ENCODE assay signal across 23 cellular contexts in the genomic region with DNA sequence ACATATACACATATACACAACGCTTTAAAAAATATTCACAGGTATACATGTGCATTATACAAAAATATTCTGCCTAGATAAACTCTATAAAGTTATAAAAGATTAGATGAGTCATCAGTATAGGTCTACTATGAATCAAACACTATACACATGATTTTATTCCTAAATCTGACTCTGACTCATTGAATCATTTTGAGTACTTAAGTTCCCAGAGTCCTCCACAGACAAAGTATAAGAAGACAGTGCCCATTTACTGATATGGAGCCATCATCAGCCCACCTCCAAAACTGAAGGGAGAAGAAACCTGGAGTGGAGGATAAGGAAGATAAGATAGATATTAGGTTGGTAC. TPM values are rescaled to one million over a fixed set of nuclear protein-coding genes. Genes with fewer than 3 reads are reported as not detected.
A peak's percentile ranks its signal among the peaks of the same experiment; 100 is the strongest.
DNase-seq lines count a peak whose midpoint lies in the region; ATAC-seq and TF ChIP-seq lines count a peak whose summit lies in the region.
"Had no signal": no experiment of that assay in that cellular context is flagged by ENCODE, and none has a peak within 500 bp of the region (broad histone marks: within the 10 kb centered on the region; RNA-seq: fewer than 3 reads in every experiment).

No MANE protein-coding gene starts in this region.

- 0 out of 2 replicates have a peak, but pooled peaks cover 10% of the 10 kb centered on the region for H3F3A ChIP-seq in GM23248 (ENCODE audit: insufficient read depth)

- no peaks in the 10 kb centered on the region for H4K20me1 ChIP-seq in GM23248 (ENCODE audit: insufficient read depth)

- 100% methylated on average over 1 of the region's 1 CpG for WGBS in GM23248 (ENCODE audit: low coverage in 1 of 2, low lambda C conversion rate in 2 of 2, missing lambda C conversion rate in 2 of 2), 2 experiments
- 100% methylated on average over 1 of the region's 1 CpG for WGBS in trophoblast cell (ENCODE audit: extremely low coverage, insufficient coverage, insufficient read length)

- H3K27ac ChIP-seq in GM23248, result no peak overlapping the region
- H3K27ac ChIP-seq in RWPE1, result no peak overlapping the region
- H3K27ac ChIP-seq in trophoblast cell (ENCODE audit: low read depth, low read length), result no peak overlapping the region
- H3K27ac ChIP-seq: adrenal gland, dorsolateral prefrontal cortex, pancreas had no signal

- H3K4me1 Mint-ChIP-seq in CD14-positive monocyte, result peaks cover 26% of the 10 kb centered on the region

- H3K4me3 Mint-ChIP-seq in CD14-positive monocyte, result no peak overlapping the region
- H3K4me3 Mint-ChIP-seq: activated CD4-positive, alpha-beta memory T cell treated with anti-CD3 and anti-CD28 coated beads for 36 hours; activated T-helper 1 cell treated with anti-CD3 and anti-CD28 coated beads, Interleukin-12 subunit alpha, Interleukin-12 subunit beta, Interleukin-2, Interleukin-4 antibody, amounts not matched to agents 30 ng/mL and 10 ng/mL and 1 ng/mL, durations not matched to agents 14 hours and 24 hours and 36 hours had no signal

- H2BK5ac ChIP-seq in trophoblast cell (ENCODE audit: low read depth, low read length, poor library complexity), result no peak overlapping the region

- H3K4me1 ChIP-seq in GM23248 (ENCODE audit: insufficient read depth) (peaks cover 15% of the 10 kb centered on the region), trophoblast cell (ENCODE audit: control insufficient read depth in 1 of 2, insufficient read depth in 2 of 2, low read length in 2 of 2) (peaks cover 0 to 2% of the 10 kb centered on the region in 2 experiments)
- H3K4me1 ChIP-seq: adrenal gland, pancreas had no signal

- no peak overlapping the region for H3K4ac ChIP-seq in trophoblast cell (ENCODE audit: low read depth, low read length)

- CTCF ChIA-PET in RWPE1 (lab: Yijun Ruan, JAX), result interaction anchor here (0.7 to 0.8 kb wide), 2 partner anchors 94 to 163 kb away, joined by 3 read pairs; no protein-coding TSS in a partner anchor

- no peak overlapping the region for H2AK5ac ChIP-seq in trophoblast cell (ENCODE audit: low read length)

- TF ChIP-seq CTCF in CD14-positive monocyte (IDR thresholded peaks at IDR 0.05) (no peak), RWPE1 (conservative IDR thresholded peaks at IDR 0.05; ENCODE audit: low read depth) (no peak), fibroblast of mammary gland (conservative IDR thresholded peaks at IDR 0.05; ENCODE audit: control insufficient read depth, insufficient read depth, low read depth, low read length) (no peak)

- intact Hi-C loops in CD14-positive monocyte (cut with micrococcal nuclease), result no loop called here

- H3K14ac ChIP-seq in trophoblast cell (ENCODE audit: low read length), result no peak overlapping the region

- no peaks in the 10 kb centered on the region for H3K79me1 ChIP-seq in trophoblast cell (ENCODE audit: low read length)

- no peaks in the 10 kb centered on the region for H3K9me2 ChIP-seq in GM23248 (ENCODE audit: insufficient read depth)

- H4K8ac ChIP-seq in trophoblast cell (ENCODE audit: low read depth, low read length), result no peak overlapping the region

- in situ Hi-C loops in GM23248 (cut with MboI), result no loop called here

- H3K27me3 ChIP-seq in GM23248 (replicated peaks; ENCODE audit: insufficient read depth) (no peaks in the 10 kb centered on the region), trophoblast cell (ENCODE audit: insufficient read depth, low read length) (no peaks in the 10 kb centered on the region)
- H3K27me3 ChIP-seq: adrenal gland, pancreas had no signal

- DNase-seq in CD14-positive monocyte (ENCODE audit: low spot score) (no peak), GM23248 (peak; percentile 33), RWPE1 (ENCODE audit: low spot score) (peak; percentile 73), fibroblast of mammary gland (ENCODE audit: low read depth) (peak; percentile 66), A172 (ENCODE audit: low spot score) (no peak), trophoblast cell (no peak)
- no peak for DNase-seq in stimulated activated naive CD4-positive, alpha-beta T cell treated with Interleukin-2 at 50 U/mL for 16 hours (lab: John Stamatoyannopoulos, UW)
- DNase-seq: activated CD4-positive, alpha-beta memory T cell treated with anti-CD3 and anti-CD28 coated beads for 36 hours; adrenal gland; AML-193; dorsolateral prefrontal cortex; GDM1; head of caudate nucleus; NCI-H1436 treated with DMSO at 0.1 percent for 48 hours; NCI-H2171 treated with DMSO at 0.1 percent for 48 hours; pancreas; RPMI8226 had no signal

- H3K9me3 Mint-ChIP-seq in CD14-positive monocyte, result peaks cover 3 to 10% (median 5%) of the 10 kb centered on the region in 7 donors

- H3K79me2 ChIP-seq in GM23248 (ENCODE audit: insufficient read depth) (no peaks in the 10 kb centered on the region), trophoblast cell (ENCODE audit: control insufficient read depth, insufficient read depth, low read length, poor library complexity) (no peaks in the 10 kb centered on the region)

- no peak overlapping the region for H2BK12ac ChIP-seq in trophoblast cell (ENCODE audit: low read length)

- POLR2A ChIA-PET in RWPE1 (lab: Yijun Ruan, JAX; ENCODE audit: low non-redundant PET), result no interaction called here

- no peak overlapping the region for H2AFZ ChIP-seq in GM23248
- no peak overlapping the region for H2AFZ ChIP-seq in trophoblast cell (ENCODE audit: insufficient read depth, low read length, poor library complexity)

- no peak overlapping the region for H4K12ac ChIP-seq in trophoblast cell (ENCODE audit: low read depth, low read length)

- no peak for ATAC-seq in GM21381 (IDR thresholded peaks at IDR 0.05; ENCODE audit: unreplicated experiment)
- ATAC-seq: esophagus mucosa, GM12878, pancreas, sciatic nerve had no signal

- H3K4me3 ChIP-seq in GM23248, result no peak overlapping the region
- H3K4me3 ChIP-seq in fibroblast of mammary gland (ENCODE audit: control insufficient read depth, low read depth, low read length), result no peak overlapping the region
- no peak overlapping the region for H3K4me3 ChIP-seq in trophoblast cell (ENCODE audit: low read depth, low read length)
- H3K4me3 ChIP-seq: adrenal gland, dorsolateral prefrontal cortex, GM12878, lung, pancreas had no signal

- H2BK120ac ChIP-seq in trophoblast cell (ENCODE audit: insufficient read depth, low read length, poor library complexity), result no peak overlapping the region

- no peak overlapping the region for H3K4me2 ChIP-seq in GM23248 (ENCODE audit: unreplicated experiment)
- no peak overlapping the region for H3K4me2 ChIP-seq in trophoblast cell (ENCODE audit: low read length)

- H3K9ac ChIP-seq in GM23248 (no peak overlapping the region), trophoblast cell (ENCODE audit: low read length) (no peak overlapping the region)

- H4K91ac ChIP-seq in trophoblast cell (ENCODE audit: low read depth, low read length), result no peak overlapping the region

- no peak overlapping the region for H3K23ac ChIP-seq in trophoblast cell (ENCODE audit: low read length)

- H3K27ac Mint-ChIP-seq in CD14-positive monocyte, result peak overlapping the region; percentile 0 to 89 (median 73)
- H3K27ac Mint-ChIP-seq: activated CD4-positive, alpha-beta memory T cell treated with anti-CD3 and anti-CD28 coated beads for 36 hours; activated T-helper 1 cell treated with anti-CD3 and anti-CD28 coated beads, Interleukin-12 subunit alpha, Interleukin-12 subunit beta, Interleukin-2, Interleukin-4 antibody, amounts not matched to agents 30 ng/mL and 10 ng/mL and 1 ng/mL, durations not matched to agents 14 hours and 24 hours and 36 hours had no signal

- no peak overlapping the region for H3K18ac ChIP-seq in trophoblast cell (ENCODE audit: low read length)

- H3K27me3 Mint-ChIP-seq in CD14-positive monocyte (ENCODE audit: low read depth in 3 of 3), result peaks cover 0 to 4% (median 1%) of the 10 kb centered on the region in 3 donors

- H3K36me3 ChIP-seq in GM23248 (ENCODE audit: low read depth) (no peaks in the 10 kb centered on the region), trophoblast cell (ENCODE audit: control insufficient read depth in 1 of 2, insufficient read depth in 2 of 2, low read length in 2 of 2) (no peaks in the 10 kb centered on the region)
- H3K36me3 ChIP-seq: adrenal gland, pancreas had no signal

- H3K9me3 ChIP-seq in GM23248 (ENCODE audit: low read depth), result no peaks in the 10 kb centered on the region
- no peaks in the 10 kb centered on the region for H3K9me3 ChIP-seq in trophoblast cell (ENCODE audit: insufficient read depth, low read depth, low read length)

- peaks cover 0 to 1% of the 10 kb centered on the region in 2 donors for H3K36me3 Mint-ChIP-seq in CD14-positive monocyte

RNA-seq across cellular contexts. Expression of gene ANTXR2, which starts 28.7 kb away (rescaled TPM):
- polyA plus RNA-seq in CD14-positive monocyte, result 10 to 100 TPM; 59.2 to 69.6 TPM
- total RNA-seq in GM23248 (2014; rRNA removed; shearing (Covaris generic)), result 84.0 and 87.5 TPM in 2 replicates
- polyA plus RNA-seq in GM23248 (2016; fragmentation: Nextera tagmentation; extraction: Ambion mirVana), result 74.9 and 77.2 TPM in 2 replicates
- total RNA-seq in A172 (2014; rRNA removed; shearing (Covaris generic)), result 29.2 and 33.1 TPM in 2 replicates
- 8.8 and 9.2 TPM in 2 replicates for polyA plus RNA-seq in trophoblast cell (2013)

Comparison
In these comparisons a context has a peak if more than half of its experiments do, and no peak if none do; other contexts are left out.
1. DNase-seq: peak in GM23248 (single experiment), RWPE1 (single experiment) and fibroblast of mammary gland (single experiment); none in CD14-positive monocyte (single experiment), A172 (single experiment), trophoblast cell (0 of 2) and stimulated activated naive CD4-positive, alpha-beta T cell treated with Interleukin-2 at 50 U/mL for 16 hours (single experiment).